15 cellular contexts compared by ENCODE assay signal in genomic region chr7:22296265-22296566, GRCh38.
DNase-seq lines count a peak whose midpoint lies in the region; ATAC-seq and TF ChIP-seq lines count a peak whose summit lies in the region.
"Had no signal": no experiment of that assay in that cellular context is flagged by ENCODE, and none has a peak within 500 bp of the region (broad histone marks: within the 10 kb centered on the region; RNA-seq: fewer than 3 reads in every experiment).

No MANE protein-coding gene starts in this region.

- H3K4me3 ChIP-seq in mesenchymal stem cell (ENCODE audit: insufficient read depth in 1 of 2, low read depth in 1 of 2, low read length in 2 of 2) (no peak overlapping the region), tibial nerve (no peak overlapping the region)

- H3K36me3 ChIP-seq in mesenchymal stem cell (ENCODE audit: control insufficient read depth in 1 of 2, insufficient read depth in 2 of 2, low read depth in 1 of 2, low read length in 2 of 2) (no peaks in the 10 kb centered on the region), tibial nerve (no peaks in the 10 kb centered on the region)

- H3K27ac ChIP-seq in cingulate gyrus (ENCODE audit: low read depth, low read length) (peak overlapping the region; percentile 65), mesenchymal stem cell (ENCODE audit: low read length, poor library complexity, severe bottlenecking) (no peak overlapping the region), tibial nerve (peak overlapping the region; percentile 23 to 67 (median 55))

- no peak for TF ChIP-seq CTCF in tibial nerve (IDR thresholded peaks at IDR 0.05)

- H2BK12ac ChIP-seq in mesenchymal stem cell (ENCODE audit: low read length in 2 of 2), result no peak overlapping the region

- H3K27ac Mint-ChIP-seq in activated CD4-positive, alpha-beta T cell treated with anti-CD3 and anti-CD28 coated beads for 36 hours, result no peak overlapping the region
- no peak overlapping the region for H3K27ac Mint-ChIP-seq in activated CD4-positive, alpha-beta T cell treated with anti-CD3 and anti-CD28 coated beads, Interleukin-2, amount 10 ng/mL, durations not matched to agents 7 days and 5 days

- H2AK5ac ChIP-seq in mesenchymal stem cell (ENCODE audit: low read length, severe bottlenecking), result no peak overlapping the region

- H3K79me1 ChIP-seq in mesenchymal stem cell (replicated peaks; ENCODE audit: low read length, poor library complexity, severe bottlenecking), result no peaks in the 10 kb centered on the region

- no peak overlapping the region for H3K23ac ChIP-seq in mesenchymal stem cell (ENCODE audit: low read length in 2 of 2)

- H2AFZ ChIP-seq in mesenchymal stem cell (ENCODE audit: low read depth, low read length), result no peak overlapping the region

- H3K9me3 Mint-ChIP-seq in activated CD4-positive, alpha-beta T cell treated with anti-CD3 and anti-CD28 coated beads for 36 hours (ENCODE audit: low read depth), result no peaks in the 10 kb centered on the region
- H3K9me3 Mint-ChIP-seq in activated CD4-positive, alpha-beta T cell treated with anti-CD3 and anti-CD28 coated beads, Interleukin-2, amount 10 ng/mL, durations not matched to agents 7 days and 5 days, result no peaks in the 10 kb centered on the region

- H2BK15ac ChIP-seq in mesenchymal stem cell (ENCODE audit: low read depth, poor library complexity, severe bottlenecking), result no peak overlapping the region

- POLR2A ChIA-PET in activated CD4-positive, alpha-beta T cell treated with anti-CD3 and anti-CD28 coated beads for 36 hours (lab: Charles Lee), result no interaction called here
- POLR2A ChIA-PET in activated CD4-positive, alpha-beta T cell treated with anti-CD3 and anti-CD28 coated beads, Interleukin-2, amount 10 ng/mL, durations not matched to agents 7 days and 5 days (lab: Charles Lee), result no interaction called here

- H3K4me2 ChIP-seq in mesenchymal stem cell (ENCODE audit: low read length, poor library complexity, severe bottlenecking), result no peak overlapping the region

- H3K27me3 ChIP-seq in mesenchymal stem cell (ENCODE audit: control insufficient read depth in 1 of 2, insufficient read depth in 1 of 2, low read length in 2 of 2) (peaks cover 10 to 11% of the 10 kb centered on the region in 2 experiments), tibial nerve (no peaks in the 10 kb centered on the region)

- H3K4me1 Mint-ChIP-seq in activated CD4-positive, alpha-beta T cell treated with anti-CD3 and anti-CD28 coated beads for 36 hours, result peaks cover 9% of the 10 kb centered on the region
- peaks cover 23% of the 10 kb centered on the region for H3K4me1 Mint-ChIP-seq in activated CD4-positive, alpha-beta T cell treated with anti-CD3 and anti-CD28 coated beads, Interleukin-2, amount 10 ng/mL, durations not matched to agents 7 days and 5 days
- H3K4me1 Mint-ChIP-seq: CD4-positive, alpha-beta memory T cell had no signal

- H2BK120ac ChIP-seq in mesenchymal stem cell (ENCODE audit: low read depth, low read length), result no peak overlapping the region

- no peak overlapping the region for H4K91ac ChIP-seq in mesenchymal stem cell (ENCODE audit: low read length)

- no peak overlapping the region for H4K8ac ChIP-seq in mesenchymal stem cell (ENCODE audit: low read length)

- peaks cover 4% of the 10 kb centered on the region for H3K27me3 Mint-ChIP-seq in activated CD4-positive, alpha-beta T cell treated with anti-CD3 and anti-CD28 coated beads for 36 hours
- H3K27me3 Mint-ChIP-seq in activated CD4-positive, alpha-beta T cell treated with anti-CD3 and anti-CD28 coated beads, Interleukin-2, amount 10 ng/mL, durations not matched to agents 7 days and 5 days, result peaks cover 23% of the 10 kb centered on the region

- H3K14ac ChIP-seq in mesenchymal stem cell (ENCODE audit: low read length in 2 of 2), result no peak overlapping the region

- DNase-seq in activated CD4-positive, alpha-beta T cell treated with anti-CD3 and anti-CD28 coated beads for 36 hours, result no peak
- DNase-seq in activated CD4-positive, alpha-beta T cell treated with anti-CD3 and anti-CD28 coated beads, Interleukin-2, amount 10 ng/mL, durations not matched to agents 7 days and 5 days, result no peak
- no peak for DNase-seq in mesenchymal stem cell
- DNase-seq in tibial nerve (ENCODE audit: low spot score in 2 of 2), result no peak
- no peak for DNase-seq in Right ventricle myocardium superior
- no peak for DNase-seq in epidermal melanocyte (ENCODE audit: insufficient read length, low spot score)
- no peak for DNase-seq in activated CD4-positive, CD25-positive, alpha-beta regulatory T cell treated with anti-CD3 and anti-CD28 coated beads, Interleukin-2, amount 50 U/mL, for 72 hours
- DNase-seq: CD4-positive, alpha-beta memory T cell; KG1; NCI-H1048; NCI-H146; NCI-H2081 treated with DMSO at 0.1 percent for 48 hours; NCI-H510A had no signal

- H3K4me3 Mint-ChIP-seq in activated CD4-positive, alpha-beta T cell treated with anti-CD3 and anti-CD28 coated beads for 36 hours, result no peak overlapping the region
- H3K4me3 Mint-ChIP-seq in activated CD4-positive, alpha-beta T cell treated with anti-CD3 and anti-CD28 coated beads, Interleukin-2, amount 10 ng/mL, durations not matched to agents 7 days and 5 days, result no peak overlapping the region
- H3K4me3 Mint-ChIP-seq: CD4-positive, alpha-beta memory T cell had no signal

- no peak overlapping the region for H3K18ac ChIP-seq in mesenchymal stem cell (ENCODE audit: low read depth in 1 of 2, low read length in 2 of 2)

- peak overlapping the region; percentile 71 for H3K9ac ChIP-seq in mesenchymal stem cell (ENCODE audit: low read length)

- CTCF ChIA-PET in activated CD4-positive, alpha-beta T cell treated with anti-CD3 and anti-CD28 coated beads for 36 hours (lab: Charles Lee), result interaction anchor here (1.3 kb wide), 1 partner anchor 185 kb away, joined by 3 read pairs; no protein-coding TSS in a partner anchor
- CTCF ChIA-PET in activated CD4-positive, alpha-beta T cell treated with anti-CD3 and anti-CD28 coated beads, Interleukin-2, amount 10 ng/mL, durations not matched to agents 7 days and 5 days (lab: Charles Lee), result interaction anchor here (0.6 kb wide), 1 partner anchor 111 kb away, joined by 3 read pairs; no protein-coding TSS in a partner anchor

- no peak for TF ChIP-seq EP300 in tibial nerve (IDR thresholded peaks at IDR 0.05)

- no peak overlapping the region for H2BK5ac ChIP-seq in mesenchymal stem cell (ENCODE audit: low read depth, low read length, poor library complexity, severe bottlenecking)

- H3K4ac ChIP-seq in mesenchymal stem cell (ENCODE audit: low read depth in 1 of 2, low read length in 2 of 2), result no peak overlapping the region

- WGBS in mesenchymal stem cell, result 38% methylated on average over 1 of the region's 1 CpG
- 50 to 67% methylated on average over 1 of the region's 1 CpG for WGBS in tibial nerve, 2 donors

- no peak for TF ChIP-seq POLR2A in tibial nerve (IDR thresholded peaks at IDR 0.05)

- H3K36me3 Mint-ChIP-seq in activated CD4-positive, alpha-beta T cell treated with anti-CD3 and anti-CD28 coated beads for 36 hours (ENCODE audit: low read depth), result no peaks in the 10 kb centered on the region
- no peaks in the 10 kb centered on the region for H3K36me3 Mint-ChIP-seq in activated CD4-positive, alpha-beta T cell treated with anti-CD3 and anti-CD28 coated beads, Interleukin-2, amount 10 ng/mL, durations not matched to agents 7 days and 5 days (ENCODE audit: low read depth)
- H3K36me3 Mint-ChIP-seq: CD4-positive, alpha-beta memory T cell had no signal

- H3K4me1 ChIP-seq in mesenchymal stem cell (ENCODE audit: control insufficient read depth, insufficient read depth, low read depth, low read length) (no peaks in the 10 kb centered on the region), tibial nerve (peaks cover 0 to 21% (median 8%) of the 10 kb centered on the region in 4 donors)

- intact Hi-C loops in activated CD4-positive, alpha-beta T cell treated with anti-CD3 and anti-CD28 coated beads for 36 hours (cut with DNase I, micrococcal nuclease), result loop anchor here (10.0 kb wide), 2 partner anchors 61 to 181 kb away; no protein-coding TSS in a partner anchor
- intact Hi-C loops in Right ventricle myocardium superior (cut with DNase I), result loop anchor here (10.0 kb wide), 1 partner anchor 191 kb away; no protein-coding TSS in a partner anchor

- peak; percentile 36 for ATAC-seq in activated CD4-positive, alpha-beta T cell treated with anti-CD3 and anti-CD28 coated beads for 36 hours
- ATAC-seq in Right ventricle myocardium superior (ENCODE audit: poor library complexity), result no peak
- ATAC-seq: HCT116 had no signal

- H3K9me3 ChIP-seq in mesenchymal stem cell (ENCODE audit: control insufficient read depth, low read length) (no peaks in the 10 kb centered on the region), tibial nerve (no peaks in the 10 kb centered on the region)
